In genomic region chr5:138064526-138064925, GRCh38 we compare ENCODE assay signal across 23 cellular contexts. TPM values are rescaled to one million over a fixed set of nuclear protein-coding genes. Genes with fewer than 3 reads are reported as not detected.
"Had no signal": no experiment of that assay in that cellular context is flagged by ENCODE, and none has a peak within 500 bp of the region (broad histone marks: within the 10 kb centered on the region; RNA-seq: fewer than 3 reads in every experiment).

No MANE protein-coding gene starts in this region.

- DNase-seq: activated CD4-positive, alpha-beta T cell treated with anti-CD3 and anti-CD28 coated beads for 1 hour; activated CD8-positive, alpha-beta memory T cell treated with anti-CD3 and anti-CD28 coated beads, Interleukin-2, amount 10 ng/mL, durations not matched to agents 7 days and 5 days; activated naive CD4-positive, alpha-beta T cell treated with anti-CD3 and anti-CD28 coated beads, Interleukin-2, amount 50 U/mL, for 16 hours; activated T-cell treated with anti-CD3 and anti-CD28 coated beads, Interleukin-2, amount 50 U/mL, for 24 hours; central memory CD4-positive, alpha-beta T cell; effector memory CD4-positive, alpha-beta T cell; hippocampal formation; kidney; left ventricle myocardium inferior; stimulated activated CD4-positive, alpha-beta T cell treated with anti-CD3 and anti-CD28 coated beads, Interleukin-4, amount 100 ng/mL, for 24 hours; stimulated activated naive CD4-positive, alpha-beta T cell treated with Interleukin-2 at 50 U/mL for 16 hours; T1000 had no signal

- H3K27me3 ChIP-seq: adrenal gland, body of pancreas, suprapubic skin had no signal

- ATAC-seq: activated CD8-positive, alpha-beta memory T cell treated with anti-CD3 and anti-CD28 coated beads, Interleukin-2, amount 10 ng/mL, durations not matched to agents 7 days and 5 days; body of pancreas; T-cell had no signal

- H3K9me3 ChIP-seq: adrenal gland, body of pancreas, left ventricle myocardium inferior, suprapubic skin had no signal

- H3K4me1 ChIP-seq: adrenal gland, body of pancreas, left ventricle myocardium inferior, suprapubic skin had no signal

- H3K4me3 ChIP-seq: adrenal gland, body of pancreas, left ventricle myocardium inferior, SK-N-MC, suprapubic skin had no signal

- H3K36me3 ChIP-seq: adrenal gland, left ventricle myocardium inferior, suprapubic skin had no signal

- FAIRE-seq: kidney had no signal

- H3K27ac ChIP-seq: adrenal gland, body of pancreas, left ventricle myocardium inferior, SK-N-MC, suprapubic skin, VCaP had no signal

RNA-seq across cellular contexts. Expression of gene WNT8A, which starts 19.3 kb away (rescaled TPM):
- total RNA-seq: activated CD8-positive, alpha-beta memory T cell treated with anti-CD3 and anti-CD28 coated beads, Interleukin-2, amount 10 ng/mL, durations not matched to agents 7 days and 5 days; adrenal gland; body of pancreas; glomerular endothelial cell; kidney; left ventricle myocardium inferior; mesenteric fat pad; natural killer cell treated with Interleukin-12 subunit alpha and Interleukin-12 subunit beta and Interleukin-15 and Interleukin-18, amount 100 ng/mL, for 72 hours; omental fat pad; pulmonary artery endothelial cell; suprapubic skin; T-cell had no signal
- polyA plus RNA-seq: adrenal gland had no signal
